Comparison of ENCODE assay signal across 11 cellular contexts in the genomic region with DNA sequence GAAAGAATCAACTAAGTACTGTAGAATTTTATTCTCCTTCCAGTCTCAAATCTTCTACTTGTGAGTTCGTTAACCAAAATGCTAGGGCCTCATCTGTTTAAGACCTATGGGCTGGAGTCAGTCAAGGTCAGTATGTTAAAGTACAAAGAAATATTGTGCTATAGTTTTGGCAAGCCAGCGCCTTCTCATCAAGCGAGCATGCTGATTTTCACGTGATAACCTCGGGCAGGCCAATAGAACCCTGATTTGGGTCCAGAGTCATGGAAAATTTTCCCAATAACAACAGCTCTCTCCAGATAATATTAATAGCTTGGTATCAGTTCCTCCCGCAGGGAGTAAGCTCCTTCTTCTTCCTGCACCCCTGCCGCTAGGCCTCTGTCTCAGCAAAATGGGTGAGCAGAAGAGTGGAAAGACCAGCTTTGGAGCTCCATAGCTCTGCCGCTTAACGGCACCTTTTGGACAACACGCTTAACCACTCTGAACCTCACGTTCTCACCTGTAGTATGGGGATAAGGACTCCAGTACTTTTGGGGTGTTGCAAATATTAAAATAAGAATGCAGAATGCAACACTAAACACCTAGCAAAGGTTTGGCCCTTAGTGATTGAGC.
"Had no signal": no experiment of that assay in that cellular context is flagged by ENCODE, and none has a peak within 500 bp of the region (broad histone marks: within the 10 kb centered on the region; RNA-seq: fewer than 3 reads in every experiment).

No MANE protein-coding gene starts in this region.

- DNase-seq: activated CD4-positive, alpha-beta memory T cell treated with anti-CD3 and anti-CD28 coated beads for 36 hours; activated CD4-positive, CD25-positive, alpha-beta regulatory T cell treated with anti-CD3 and anti-CD28 coated beads, Interleukin-2, amount 50 U/mL, for 72 hours; activated naive CD8-positive, alpha-beta T cell treated with anti-CD3 and anti-CD28 coated beads, Interleukin-2, amount 10 ng/mL, durations not matched to agents 7 days and 5 days; activated T-cell treated with anti-CD3 and anti-CD28 coated beads, Interleukin-2, amount 50 U/mL, for 48 hours; glutamatergic neuron; immature natural killer cell; T-helper 2 cell; upper lobe of right lung had no signal

- H3K9me3 ChIP-seq: esophagus muscularis mucosa, upper lobe of right lung had no signal

- ATAC-seq: upper lobe of right lung had no signal

- H3K36me3 Mint-ChIP-seq: activated CD4-positive, alpha-beta memory T cell treated with anti-CD3 and anti-CD28 coated beads for 36 hours; activated naive CD8-positive, alpha-beta T cell treated with anti-CD3 and anti-CD28 coated beads, Interleukin-2, amount 10 ng/mL, durations not matched to agents 7 days and 5 days had no signal

- H3K27ac ChIP-seq: esophagus muscularis mucosa, upper lobe of right lung had no signal

- H3K27me3 ChIP-seq: upper lobe of right lung had no signal

- H3K4me3 Mint-ChIP-seq: activated CD4-positive, alpha-beta memory T cell treated with anti-CD3 and anti-CD28 coated beads for 36 hours; activated naive CD8-positive, alpha-beta T cell treated with anti-CD3 and anti-CD28 coated beads, Interleukin-2, amount 10 ng/mL, durations not matched to agents 7 days and 5 days; immature natural killer cell; neural crest cell had no signal

- H3K27ac Mint-ChIP-seq: activated CD4-positive, alpha-beta memory T cell treated with anti-CD3 and anti-CD28 coated beads for 36 hours; activated naive CD8-positive, alpha-beta T cell treated with anti-CD3 and anti-CD28 coated beads, Interleukin-2, amount 10 ng/mL, durations not matched to agents 7 days and 5 days; immature natural killer cell had no signal

- H3K27me3 Mint-ChIP-seq: activated CD4-positive, alpha-beta memory T cell treated with anti-CD3 and anti-CD28 coated beads for 36 hours had no signal

- H3K9me3 Mint-ChIP-seq: activated CD4-positive, alpha-beta memory T cell treated with anti-CD3 and anti-CD28 coated beads for 36 hours; activated naive CD8-positive, alpha-beta T cell treated with anti-CD3 and anti-CD28 coated beads, Interleukin-2, amount 10 ng/mL, durations not matched to agents 7 days and 5 days; immature natural killer cell; neural crest cell had no signal

- H3K36me3 ChIP-seq: esophagus muscularis mucosa, upper lobe of right lung had no signal

- H3K4me3 ChIP-seq: esophagus muscularis mucosa, skin epidermis, upper lobe of right lung had no signal
